ENCODE assay signal across 17 cellular contexts in genomic region chr14:71165121-71165574, GRCh38.
DNase-seq lines count a peak whose midpoint lies in the region; ATAC-seq, FAIRE-seq and TF ChIP-seq lines count a peak whose summit lies in the region.
"Had no signal": no experiment of that assay in that cellular context is flagged by ENCODE, and none has a peak within 500 bp of the region (broad histone marks: within the 10 kb centered on the region; RNA-seq: fewer than 3 reads in every experiment).

No MANE protein-coding gene starts in this region.

- H3K27me3 Mint-ChIP-seq in Calu3 (ENCODE audit: unreplicated experiment) = peaks cover 18% of the 10 kb centered on the region

- H3K27ac Mint-ChIP-seq in Calu3 (ENCODE audit: unreplicated experiment) = no peak overlapping the region
- H3K27ac Mint-ChIP-seq: CD8-positive, alpha-beta memory T cell had no signal

- H3K27me3 ChIP-seq in pancreas = no peaks in the 10 kb centered on the region
- H3K27me3 ChIP-seq: gastroesophageal sphincter had no signal

- H3K36me3 ChIP-seq in pancreas = no peaks in the 10 kb centered on the region
- H3K36me3 ChIP-seq: gastroesophageal sphincter had no signal

- ATAC-seq in pancreas (peak; percentile 22 to 53 (median 49)), GM18502 (IDR thresholded peaks at IDR 0.05; ENCODE audit: poor library complexity, unreplicated experiment) (no peak)
- ATAC-seq: gastroesophageal sphincter; naive thymus-derived CD8-positive, alpha-beta T cell had no signal

- DNase-seq in Calu3 (peak; percentile 45), NCI-H226 (peak; percentile 63), epithelial cell of esophagus (ENCODE audit: low read depth) (peak; percentile 42), pancreas (peak in 1 of 6 donors; percentile 21), DMS 273 treated with DMSO at 0.1 percent for 48 hours (lab: John Stamatoyannopoulos, UW) (no peak), D721Med (ENCODE audit: insufficient read length, low spot score) (no peak), SHP77 treated with DMSO at 0.1 percent for 48 hours (lab: John Stamatoyannopoulos, UW) (no peak)
- DNase-seq: activated CD4-positive, CD25-positive, alpha-beta regulatory T cell treated with anti-CD3 and anti-CD28 coated beads, Interleukin-2, amount 50 U/mL, for 72 hours; activated T-cell treated with anti-CD3 and anti-CD28 coated beads, Interleukin-2, amount 50 U/mL, for 1 hour; CD8-positive, alpha-beta memory T cell; effector CD4-positive, alpha-beta T cell; kidney; naive thymus-derived CD8-positive, alpha-beta T cell; NCI-H1694 treated with DMSO at 0.1 percent for 48 hours; NCI-H774 had no signal

- H3K4me3 ChIP-seq in epithelial cell of esophagus (ENCODE audit: low read length) = no peak overlapping the region
- H3K4me3 ChIP-seq in pancreas = no peak overlapping the region
- H3K4me3 ChIP-seq: gastroesophageal sphincter had no signal

- FAIRE-seq in pancreas (lab: Jason Lieb, UNC) (no peak), D721Med (lab: Jason Lieb, UNC) (no peak)
- FAIRE-seq: kidney had no signal

- no peak overlapping the region for H3K4me3 Mint-ChIP-seq in Calu3 (ENCODE audit: low read depth, unreplicated experiment)
- H3K4me3 Mint-ChIP-seq: CD8-positive, alpha-beta memory T cell; naive thymus-derived CD8-positive, alpha-beta T cell had no signal

- TF ChIP-seq CTCF in Calu3 (IDR thresholded peaks at IDR 0.05; ENCODE audit: unreplicated experiment) = no peak
- no peak for TF ChIP-seq CTCF in epithelial cell of esophagus (IDR thresholded peaks at IDR 0.05; ENCODE audit: insufficient read depth, low read depth, low read length, missing control alignments)
- TF ChIP-seq CTCF in pancreas (IDR thresholded peaks at IDR 0.05) = no peak
- TF ChIP-seq CTCF in D721Med (IDR thresholded peaks at IDR 0.05; ENCODE audit: insufficient read depth, missing control alignments) = no peak

- H3K9me3 ChIP-seq in pancreas = no peaks in the 10 kb centered on the region

- peaks cover 0 to 5% (median 0%) of the 10 kb centered on the region in 3 donors for H3K4me1 ChIP-seq in pancreas

- peaks cover 5% of the 10 kb centered on the region for H3K36me3 Mint-ChIP-seq in Calu3 (ENCODE audit: insufficient read depth, unreplicated experiment)

- peaks cover 3% of the 10 kb centered on the region for H3K9me3 Mint-ChIP-seq in Calu3 (ENCODE audit: low read depth, unreplicated experiment)
- H3K9me3 Mint-ChIP-seq: CD8-positive, alpha-beta memory T cell had no signal

- no TSS peak for BruUV-seq in Calu3 (replicated peaks; lab: Mats Ljungman, UMichigan)

- H3K27ac ChIP-seq in pancreas = peak overlapping the region in 3 of 4 donors; percentile 45 to 54 (median 47)
- H3K27ac ChIP-seq: gastroesophageal sphincter had no signal

- CTCF ChIA-PET in Calu3 (lab: Charles Lee) = no interaction called here

- 40 to 46% methylated on average over 6 of the region's 6 CpGs for WGBS in pancreas, 2 donors

- intact Hi-C loops in Calu3 (cut with micrococcal nuclease; ENCODE audit: unreplicated experiment) = no loop called here
- intact Hi-C loops in pancreas (cut with DNase I) = no loop called here

- H3K4me1 Mint-ChIP-seq in Calu3 (ENCODE audit: low read depth, unreplicated experiment) = peaks cover 38% of the 10 kb centered on the region

Comparison
In these comparisons a context has a peak if more than half of its experiments do, and no peak if none do; other contexts are left out.
1. DNase-seq: peak in Calu3 (single experiment), NCI-H226 (single experiment) and epithelial cell of esophagus (single experiment); none in DMS 273 treated with DMSO at 0.1 percent for 48 hours (single experiment), D721Med (single experiment) and SHP77 treated with DMSO at 0.1 percent for 48 hours (single experiment).